19 cellular contexts compared by ENCODE assay signal in the genomic region with DNA sequence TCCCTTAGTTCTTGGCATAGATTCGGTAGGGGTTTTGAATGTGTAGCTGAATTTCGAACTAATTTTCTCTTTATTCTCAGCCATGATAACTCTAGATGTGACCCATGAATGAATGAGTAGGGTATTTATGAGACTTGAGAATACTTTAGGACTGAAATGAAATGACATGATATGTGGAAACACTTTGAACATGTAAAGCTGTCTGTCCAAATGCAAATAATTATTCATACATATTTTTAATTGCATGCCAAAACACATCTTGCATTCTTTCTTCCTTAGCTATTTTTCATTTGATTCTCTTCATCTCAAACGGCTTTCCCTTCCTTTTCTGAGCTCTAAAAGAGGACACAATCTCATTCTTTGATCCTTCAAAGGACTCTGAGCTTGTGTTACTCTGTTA. TPM values are rescaled to one million over a fixed set of nuclear protein-coding genes. Genes with fewer than 3 reads are reported as not detected.
DNase-seq lines count a peak whose midpoint lies in the region; ATAC-seq and TF ChIP-seq lines count a peak whose summit lies in the region.
"Had no signal": no experiment of that assay in that cellular context is flagged by ENCODE, and none has a peak within 500 bp of the region (broad histone marks: within the 10 kb centered on the region; RNA-seq: fewer than 3 reads in every experiment).

No MANE protein-coding gene starts in this region.

- no peak overlapping the region for H3K4me3 Mint-ChIP-seq in activated naive CD4-positive, alpha-beta T cell treated with anti-CD3 and anti-CD28 coated beads, Interleukin-2, amount 50 U/mL, for 24 hours
- peak overlapping the region; percentile 1 for H3K4me3 Mint-ChIP-seq in CD4-positive, alpha-beta T cell
- no peak overlapping the region for H3K4me3 Mint-ChIP-seq in stimulated activated naive B cell treated with anti-CD40 and anti-IgM and Interleukin-4, amounts not matched to agents 10 μg/mL and 1 μg/mL and 100 μg/mL, for 72 hours
- H3K4me3 Mint-ChIP-seq: CD8-positive, alpha-beta T cell had no signal

- TSS peak; percentile 45 for BruUV-seq in Panc1 (replicated peaks; lab: Mats Ljungman, UMichigan)

- no peak for ATAC-seq in activated naive CD4-positive, alpha-beta T cell treated with anti-CD3 and anti-CD28 coated beads, Interleukin-2, amount 50 U/mL, for 72 hours
- ATAC-seq in CD4-positive, alpha-beta T cell (ENCODE audit: poor library complexity) = no peak
- ATAC-seq in Panc1 = no peak
- ATAC-seq in stimulated activated naive B cell treated with anti-CD40 and anti-IgM and Interleukin-4, amounts not matched to agents 10 μg/mL and 1 μg/mL and 100 μg/mL, for 72 hours (replicated peaks) = no peak
- ATAC-seq: CD8-positive, alpha-beta T cell had no signal

- in situ Hi-C loops in Panc1 (cut with HindIII; ENCODE audit: low pct_unique_long_range_greater_than_20kb, low sequenced_read_pairs) = no loop called here

- no peaks in the 10 kb centered on the region for H3K9me3 Mint-ChIP-seq in activated naive CD4-positive, alpha-beta T cell treated with anti-CD3 and anti-CD28 coated beads, Interleukin-2, amount 50 U/mL, for 24 hours
- no peaks in the 10 kb centered on the region for H3K9me3 Mint-ChIP-seq in activated naive CD4-positive, alpha-beta T cell treated with anti-CD3 and anti-CD28 coated beads, Interleukin-2, amount 50 U/mL, for 72 hours
- H3K9me3 Mint-ChIP-seq in CD4-positive, alpha-beta T cell = no peaks in the 10 kb centered on the region
- no peaks in the 10 kb centered on the region for H3K9me3 Mint-ChIP-seq in stimulated activated naive B cell treated with anti-CD40 and anti-IgM and Interleukin-4, amounts not matched to agents 10 μg/mL and 1 μg/mL and 100 μg/mL, for 72 hours
- H3K9me3 Mint-ChIP-seq: CD8-positive, alpha-beta T cell had no signal

- peaks cover 11% of the 10 kb centered on the region for H3K4me1 ChIP-seq in Panc1 (ENCODE audit: control insufficient read depth, insufficient read depth, low read length)
- H3K4me1 ChIP-seq: BE2C had no signal

- CTCF ChIA-PET in CD4-positive, alpha-beta T cell (lab: Charles Lee) = interaction anchor here (0.9 to 1.0 kb wide), 2 partner anchors 25 to 717 kb away, joined by 3 to 4 read pairs; no protein-coding TSS in a partner anchor
- CTCF ChIA-PET in Panc1 (lab: Charles Lee) = no interaction called here

- POLR2A ChIA-PET in CD4-positive, alpha-beta T cell (lab: Charles Lee) = interaction anchor here (0.9 kb wide), 1 partner anchor 655 kb away, joined by 3 read pairs; no protein-coding TSS in a partner anchor
- POLR2A ChIA-PET in Panc1 (lab: Charles Lee) = no interaction called here

- no peak for DNase-seq in activated naive CD4-positive, alpha-beta T cell treated with anti-CD3 and anti-CD28 coated beads, Interleukin-2, amount 50 U/mL, for 72 hours (ENCODE audit: low spot score in 2 of 2)
- DNase-seq in CD4-positive, alpha-beta T cell = no peak
- DNase-seq in Panc1 (ENCODE audit: low read depth, low spot score) = no peak
- peak; percentile 54 for DNase-seq in epithelial cell of esophagus (ENCODE audit: low read depth)
- no peak for DNase-seq in NCI-H2227 treated with DMSO at 0.1 percent for 48 hours (lab: John Stamatoyannopoulos, UW)
- no peak for DNase-seq in HuH-7.5 (ENCODE audit: low spot score)
- no peak for DNase-seq in stimulated activated naive B cell treated with anti-CD40 and anti-IgM and Interleukin-4, amounts not matched to agents 10 μg/mL and 1 μg/mL and 100 μg/mL, for 72 hours
- DNase-seq: 8988T; BE2C; CD8-positive, alpha-beta T cell; H7; Kasumi-1; NCI-H1092 treated with DMSO at 0.1 percent for 48 hours; NCI-H146; NCI-H2029 treated with DMSO at 0.1 percent for 48 hours; NCI-H748 treated with DMSO at 0.1 percent for 48 hours; NK-92 treated with Interleukin-12 subunit alpha and Interleukin-12 subunit beta, amount 100 ng/mL, for 24 hours; Right ventricle myocardium superior had no signal

- peaks cover 70% of the 10 kb centered on the region for H3K4me1 Mint-ChIP-seq in activated naive CD4-positive, alpha-beta T cell treated with anti-CD3 and anti-CD28 coated beads, Interleukin-2, amount 50 U/mL, for 24 hours
- H3K4me1 Mint-ChIP-seq in CD4-positive, alpha-beta T cell (ENCODE audit: low read depth) = peaks cover 69% of the 10 kb centered on the region
- H3K4me1 Mint-ChIP-seq in stimulated activated naive B cell treated with anti-CD40 and anti-IgM and Interleukin-4, amounts not matched to agents 10 μg/mL and 1 μg/mL and 100 μg/mL, for 72 hours = peaks cover 20 to 64% of the 10 kb centered on the region in 2 donors

- peak overlapping the region; percentile 70 for H3K27ac Mint-ChIP-seq in activated naive CD4-positive, alpha-beta T cell treated with anti-CD3 and anti-CD28 coated beads, Interleukin-2, amount 50 U/mL, for 24 hours
- H3K27ac Mint-ChIP-seq in activated naive CD4-positive, alpha-beta T cell treated with anti-CD3 and anti-CD28 coated beads, Interleukin-2, amount 50 U/mL, for 72 hours = peak overlapping the region in 1 of 2 donors; percentile 71
- H3K27ac Mint-ChIP-seq in CD4-positive, alpha-beta T cell = peak overlapping the region; percentile 64
- no peak overlapping the region for H3K27ac Mint-ChIP-seq in stimulated activated naive B cell treated with anti-CD40 and anti-IgM and Interleukin-4, amounts not matched to agents 10 μg/mL and 1 μg/mL and 100 μg/mL, for 72 hours

- H3K9me3 ChIP-seq in CD4-positive, alpha-beta T cell (ENCODE audit: control insufficient read depth, low read length) = no peaks in the 10 kb centered on the region
- H3K9me3 ChIP-seq in Panc1 (ENCODE audit: control insufficient read depth, insufficient read depth, low read depth, low read length) = no peaks in the 10 kb centered on the region; the same call in 1 of the 2 replicates
- H3K9me3 ChIP-seq: BE2C had no signal

- H3K4me3 ChIP-seq in Panc1 (ENCODE audit: low read depth in 2 of 2, low read length in 2 of 2) (no peak overlapping the region), epithelial cell of esophagus (ENCODE audit: low read length) (no peak overlapping the region)

- intact Hi-C loops in CD4-positive, alpha-beta T cell (cut with DNase I, micrococcal nuclease) = loop anchor here in 1 of 2 experiments (10.0 kb wide), 1 partner anchor 92 kb away; a partner anchor contains a TSS
- intact Hi-C loops in Panc1 (cut with micrococcal nuclease; ENCODE audit: unreplicated experiment) = no loop called here

- TF ChIP-seq CTCF in CD4-positive, alpha-beta T cell (IDR thresholded peaks at IDR 0.05) = no peak
- no peak for TF ChIP-seq CTCF in Panc1 (IDR thresholded peaks at IDR 0.05)
- no peak for TF ChIP-seq CTCF in epithelial cell of esophagus (IDR thresholded peaks at IDR 0.05; ENCODE audit: insufficient read depth, low read depth, low read length, missing control alignments)

- no peaks in the 10 kb centered on the region for H3K27me3 Mint-ChIP-seq in activated naive CD4-positive, alpha-beta T cell treated with anti-CD3 and anti-CD28 coated beads, Interleukin-2, amount 50 U/mL, for 24 hours
- H3K27me3 Mint-ChIP-seq in CD4-positive, alpha-beta T cell = no peaks in the 10 kb centered on the region
- no peaks in the 10 kb centered on the region for H3K27me3 Mint-ChIP-seq in stimulated activated naive B cell treated with anti-CD40 and anti-IgM and Interleukin-4, amounts not matched to agents 10 μg/mL and 1 μg/mL and 100 μg/mL, for 72 hours

- no peaks in the 10 kb centered on the region for H3K27me3 ChIP-seq in CD4-positive, alpha-beta T cell (ENCODE audit: control insufficient read depth, insufficient read depth, low read length)
- no peaks in the 10 kb centered on the region for H3K27me3 ChIP-seq in Panc1 (ENCODE audit: control insufficient read depth, insufficient read depth, low read length)
- H3K27me3 ChIP-seq: BE2C had no signal

- no peak overlapping the region for H3K27ac ChIP-seq in CD4-positive, alpha-beta T cell (ENCODE audit: low read depth, low read length)
- H3K27ac ChIP-seq in Panc1 (ENCODE audit: low read length) = no peak overlapping the region

- H3K36me3 ChIP-seq in Panc1 (ENCODE audit: control insufficient read depth, insufficient read depth, low read length) = no peaks in the 10 kb centered on the region; the same call in 1 of the 2 replicates

- H3K36me3 Mint-ChIP-seq in activated naive CD4-positive, alpha-beta T cell treated with anti-CD3 and anti-CD28 coated beads, Interleukin-2, amount 50 U/mL, for 24 hours = peaks cover 12% of the 10 kb centered on the region
- H3K36me3 Mint-ChIP-seq in activated naive CD4-positive, alpha-beta T cell treated with anti-CD3 and anti-CD28 coated beads, Interleukin-2, amount 50 U/mL, for 72 hours = peaks cover 22 to 35% of the 10 kb centered on the region in 2 donors
- peaks cover 67% of the 10 kb centered on the region for H3K36me3 Mint-ChIP-seq in CD4-positive, alpha-beta T cell (ENCODE audit: low read depth)
- peaks cover 22 to 45% of the 10 kb centered on the region in 2 donors for H3K36me3 Mint-ChIP-seq in stimulated activated naive B cell treated with anti-CD40 and anti-IgM and Interleukin-4, amounts not matched to agents 10 μg/mL and 1 μg/mL and 100 μg/mL, for 72 hours

RNA-seq across cellular contexts. Expression of a gene that starts 3.4 kb away (rescaled TPM):
- 100 to 1,000 TPM in 1 of 2 donors, 10 to 100 TPM in 1; 89.6 to 174 TPM for total RNA-seq in activated naive CD4-positive, alpha-beta T cell treated with anti-CD3 and anti-CD28 coated beads, Interleukin-2, amount 50 U/mL, for 72 hours
- total RNA-seq in CD4-positive, alpha-beta T cell = 10 to 100 TPM; 22.3 to 23.5 TPM
- total RNA-seq in Panc1 (2021; ENCODE audit: unreplicated experiment) = 78.7 TPM
- polyA plus RNA-seq in Panc1 (2012; ENCODE audit: insufficient read length) = 27.1 TPM

RNA-seq across cellular contexts. Expression of a gene that starts 49.5 kb away (rescaled TPM):
- total RNA-seq in activated naive CD4-positive, alpha-beta T cell treated with anti-CD3 and anti-CD28 coated beads, Interleukin-2, amount 50 U/mL, for 72 hours = 10 to 100 TPM; 19.1 to 44.6 TPM
- total RNA-seq in CD4-positive, alpha-beta T cell = 10 to 100 TPM; 33.9 to 35.1 TPM
- 127 TPM for total RNA-seq in Panc1 (2021; ENCODE audit: unreplicated experiment)
- polyA plus RNA-seq in Panc1 (2012; ENCODE audit: insufficient read length) = 58.6 TPM
